Comparison of ENCODE assay signal across 8 cellular contexts in genomic region chr4:2009651-2010233, GRCh38. TPM values are rescaled to one million over a fixed set of nuclear protein-coding genes. Genes with fewer than 3 reads are reported as not detected.
A peak's percentile ranks its signal among the peaks of the same experiment; 100 is the strongest.
DNase-seq lines count a peak whose midpoint lies in the region; ATAC-seq and TF ChIP-seq lines count a peak whose summit lies in the region.

No MANE protein-coding gene starts in this region.

- intact Hi-C loops in Calu3 (cut with micrococcal nuclease; ENCODE audit: unreplicated experiment) = loop anchor here (10.0 kb wide), 1 partner anchor 175 kb away; no protein-coding TSS in a partner anchor
- intact Hi-C loops in activated CD4-positive, alpha-beta memory T cell treated with anti-CD3 and anti-CD28 coated beads for 36 hours (cut with micrococcal nuclease) = loop anchor here (1.0 to 10.0 kb wide), 3 partner anchors 137 to 405 kb away; partner anchors contain the start of genes CFAP99, HAUS3, NSD2 and POLN

- H3K9me3 Mint-ChIP-seq in Calu3 (ENCODE audit: low read depth, unreplicated experiment) = no peaks in the 10 kb centered on the region
- H3K9me3 Mint-ChIP-seq in activated CD4-positive, alpha-beta memory T cell treated with anti-CD3 and anti-CD28 coated beads for 36 hours = no peaks in the 10 kb centered on the region

- no peaks in the 10 kb centered on the region for H3K27me3 ChIP-seq in lung (ENCODE audit: control insufficient read depth, insufficient read depth)

- H3K4me3 ChIP-seq in HEK293 (ENCODE audit: low read depth, low read length) = peak overlapping the region; percentile 93
- peak overlapping the region; percentile 98 for H3K4me3 ChIP-seq in lung

- peaks cover 7% of the 10 kb centered on the region for H3K4me1 Mint-ChIP-seq in Calu3 (ENCODE audit: low read depth, unreplicated experiment)
- peaks cover 29% of the 10 kb centered on the region for H3K4me1 Mint-ChIP-seq in activated CD4-positive, alpha-beta memory T cell treated with anti-CD3 and anti-CD28 coated beads for 36 hours (ENCODE audit: low read depth)

- no peaks in the 10 kb centered on the region for H3K4me1 ChIP-seq in HEK293 (ENCODE audit: control insufficient read depth, insufficient read depth, low read length)
- H3K4me1 ChIP-seq in lung (ENCODE audit: control insufficient read depth in 2 of 2, insufficient read depth in 2 of 2, low read length in 2 of 2) = peaks cover 5 to 6% of the 10 kb centered on the region in 2 donors

- peak overlapping the region; percentile 79 for H3K27ac Mint-ChIP-seq in Calu3 (ENCODE audit: unreplicated experiment)
- H3K27ac Mint-ChIP-seq in activated CD4-positive, alpha-beta memory T cell treated with anti-CD3 and anti-CD28 coated beads for 36 hours = peak overlapping the region; percentile 87

- 2 to 5% methylated on average over 23 of the region's 23 CpGs for WGBS in lung, 2 donors

- DNase-seq in Calu3 (peak; percentile 72), NCI-H345 treated with DMSO at 0.1 percent for 48 hours (lab: John Stamatoyannopoulos, UW; ENCODE audit: unreplicated experiment) (peak; percentile 49), lung (ENCODE audit: low spot score) (peak; percentile 59), NCI-H187 treated with DMSO at 0.1 percent for 48 hours (lab: John Stamatoyannopoulos, UW) (no peak)
- DNase-seq in activated CD4-positive, alpha-beta memory T cell treated with anti-CD3 and anti-CD28 coated beads for 36 hours = peak; percentile 68
- peak; percentile 32 for DNase-seq in effector CD4-positive, alpha-beta T cell
- peak; percentile 15 for DNase-seq in stimulated activated CD8-positive, alpha-beta memory T cell treated with anti-CD3 and anti-CD28 coated beads, Interleukin-12 subunit alpha, Interleukin-12 subunit beta, amount 100 ng/mL, for 4 hours (ENCODE audit: low read depth)

- peak overlapping the region; percentile 74 for H3K4me3 Mint-ChIP-seq in Calu3 (ENCODE audit: low read depth, unreplicated experiment)
- H3K4me3 Mint-ChIP-seq in activated CD4-positive, alpha-beta memory T cell treated with anti-CD3 and anti-CD28 coated beads for 36 hours = peak overlapping the region; percentile 88

- peak overlapping the region; percentile 97 for H3K27ac ChIP-seq in HEK293 (ENCODE audit: extremely low read depth, low read depth, low read length)
- H3K27ac ChIP-seq in lung (ENCODE audit: low read depth in 1 of 2, low read length in 1 of 2) = peak overlapping the region; percentile 93 to 99

- TF ChIP-seq CTCF in Calu3 (IDR thresholded peaks at IDR 0.05; ENCODE audit: unreplicated experiment) (no peak), HEK293 (tag by site-specific recombination; IDR thresholded peaks at IDR 0.05) (no peak), lung (IDR thresholded peaks at IDR 0.05; ENCODE audit: control extremely low read depth, extremely low read depth) (no peak)

- no TSS peak for BruUV-seq in Calu3 (replicated peaks; lab: Mats Ljungman, UMichigan)

- H3K36me3 Mint-ChIP-seq in Calu3 (ENCODE audit: insufficient read depth, unreplicated experiment) = peaks cover 33% of the 10 kb centered on the region
- peaks cover 9% of the 10 kb centered on the region for H3K36me3 Mint-ChIP-seq in activated CD4-positive, alpha-beta memory T cell treated with anti-CD3 and anti-CD28 coated beads for 36 hours

- peaks cover 0 to 16% of the 10 kb centered on the region in 2 experiments; a peak in 2 of 3 replicates for H3K36me3 ChIP-seq in HEK293 (ENCODE audit: control insufficient read depth in 2 of 2, insufficient read depth in 1 of 2, low read length in 2 of 2)
- peaks cover 0 to 5% of the 10 kb centered on the region in 2 donors for H3K36me3 ChIP-seq in lung (ENCODE audit: control insufficient read depth in 2 of 2, insufficient read depth in 2 of 2, low read length in 2 of 2)

- H3K27me3 Mint-ChIP-seq in Calu3 (ENCODE audit: unreplicated experiment) = no peaks in the 10 kb centered on the region
- no peaks in the 10 kb centered on the region for H3K27me3 Mint-ChIP-seq in activated CD4-positive, alpha-beta memory T cell treated with anti-CD3 and anti-CD28 coated beads for 36 hours

- peak; percentile 42 for ATAC-seq in lung (ENCODE audit: insufficient read depth, low FRiP score)

- CTCF ChIA-PET in Calu3 (lab: Charles Lee) = interaction anchor here (1.1 kb wide), 1 partner anchor 46 kb away, joined by 3 read pairs; no protein-coding TSS in a partner anchor
- CTCF ChIA-PET in HEK293 (lab: Yijun Ruan, JAX) = interaction anchor here (0.7 to 1.1 kb wide), 3 partner anchors 24 to 1205 kb away, joined by 3 read pairs; no protein-coding TSS in a partner anchor
- CTCF ChIA-PET in activated CD4-positive, alpha-beta memory T cell treated with anti-CD3 and anti-CD28 coated beads for 36 hours (lab: Charles Lee) = interaction anchor here (1.0 to 1.6 kb wide), 4 partner anchors 8 to 316 kb away, joined by 3 read pairs; no protein-coding TSS in a partner anchor

- POLR2A ChIA-PET in HEK293 (lab: Yijun Ruan, JAX) = interaction anchor here (1.2 to 1.7 kb wide), 3 partner anchors 13 to 459 kb away, joined by 3 read pairs; partner anchors contain the start of gene RNF4
- POLR2A ChIA-PET in activated CD4-positive, alpha-beta memory T cell treated with anti-CD3 and anti-CD28 coated beads for 36 hours (lab: Charles Lee) = interaction anchor here (0.6 kb wide), 1 partner anchor 16 kb away, joined by 3 read pairs; no protein-coding TSS in a partner anchor

- H3K9me3 ChIP-seq in HEK293 (ENCODE audit: control insufficient read depth, insufficient read depth, low read depth, low read length) (no peaks in the 10 kb centered on the region), lung (ENCODE audit: control insufficient read depth in 2 of 2, insufficient read depth in 1 of 2, low read length in 1 of 2) (no peaks in the 10 kb centered on the region)

TF ChIP-seq in HEK293, 187 proteins besides CTCF, POLR2A, EP300 and RAD21:
- TF ChIP-seq, protein P1, sequence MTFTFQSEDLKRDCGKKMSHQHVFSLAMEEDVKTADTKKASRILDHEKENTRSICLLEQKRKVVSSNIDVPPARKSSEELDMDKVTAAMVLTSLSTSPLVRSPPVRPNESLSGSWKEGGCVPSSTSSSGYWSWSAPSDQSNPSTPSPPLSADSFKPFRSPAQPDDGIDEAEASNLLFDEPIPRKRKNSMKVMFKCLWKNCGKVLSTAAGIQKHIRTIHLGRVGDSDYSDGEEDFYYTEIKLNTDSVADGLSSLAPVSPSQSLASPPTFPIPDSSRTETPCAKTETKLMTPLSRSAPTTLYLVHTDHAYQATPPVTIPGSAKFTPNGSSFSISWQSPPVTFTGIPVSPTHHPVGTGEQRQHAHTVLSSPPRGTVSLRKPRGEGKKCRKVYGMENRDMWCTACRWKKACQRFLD (tag by site-specific recombination; IDR thresholded peaks at IDR 0.05) = no peak
- no peak for TF ChIP-seq ZNF580 (tag by site-specific recombination; IDR thresholded peaks at IDR 0.05)
- TF ChIP-seq ZNF335 (tag by site-specific recombination; conservative IDR thresholded peaks at IDR 0.05) = peak; percentile 9; the same call in 1 of the 2 replicates
- TF ChIP-seq GLIS2 (tag by site-specific recombination; IDR thresholded peaks at IDR 0.05) = peak; percentile 53; the same call in 1 of the 2 replicates
- TF ChIP-seq, protein P2, sequence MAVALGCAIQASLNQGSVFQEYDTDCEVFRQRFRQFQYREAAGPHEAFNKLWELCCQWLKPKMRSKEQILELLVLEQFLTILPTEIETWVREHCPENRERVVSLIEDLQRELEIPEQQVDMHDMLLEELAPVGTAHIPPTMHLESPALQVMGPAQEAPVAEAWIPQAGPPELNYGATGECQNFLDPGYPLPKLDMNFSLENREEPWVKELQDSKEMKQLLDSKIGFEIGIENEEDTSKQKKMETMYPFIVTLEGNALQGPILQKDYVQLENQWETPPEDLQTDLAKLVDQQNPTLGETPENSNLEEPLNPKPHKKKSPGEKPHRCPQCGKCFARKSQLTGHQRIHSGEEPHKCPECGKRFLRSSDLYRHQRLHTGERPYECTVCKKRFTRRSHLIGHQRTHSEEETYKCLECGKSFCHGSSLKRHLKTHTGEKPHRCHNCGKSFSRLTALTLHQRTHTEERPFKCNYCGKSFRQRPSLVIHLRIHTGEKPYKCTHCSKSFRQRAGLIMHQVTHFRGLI (tag by site-specific recombination; IDR thresholded peaks at IDR 0.05) = 0 out of 2 replicates have a peak, but pooled peaks have one; percentile 23
- 0 out of 2 replicates have a peak, but pooled peaks have one; percentile 48 for TF ChIP-seq PATZ1 (tag by site-specific recombination; IDR thresholded peaks at IDR 0.05)
- no peak for TF ChIP-seq ZNF16 (tag by site-specific recombination; IDR thresholded peaks at IDR 0.05; ENCODE audit: low read depth)
- peak; percentile 37; the same call in 1 of the 2 replicates for TF ChIP-seq ZBTB8A (tag by site-specific recombination; IDR thresholded peaks at IDR 0.05)
- TF ChIP-seq ZIC2 (tag by site-specific recombination; IDR thresholded peaks at IDR 0.05) = 0 out of 2 replicates have a peak, but pooled peaks have one; percentile 3

RNA-seq across cellular contexts. Expression of gene NELFA, which starts 1.0 kb away (rescaled TPM):
- total RNA-seq in Calu3 (2022) (29.9 and 30.4 TPM in 2 replicates), lung (10 to 100 TPM; 31.3 to 33.6 TPM)
- 10 to 100 TPM; 39.5 to 41.5 TPM for total RNA-seq in activated CD4-positive, alpha-beta memory T cell treated with anti-CD3 and anti-CD28 coated beads for 36 hours
- 10 to 100 TPM; 17.8 to 18.2 TPM for polyA plus RNA-seq in lung

RNA-seq across cellular contexts. Expression of gene NAT8L, which starts 49.4 kb away (rescaled TPM):
- total RNA-seq in Calu3 (2022) (0.83 and 1.3 TPM in 2 replicates), lung (under 1 TPM; 0.28 to 0.46 TPM)
- total RNA-seq in activated CD4-positive, alpha-beta memory T cell treated with anti-CD3 and anti-CD28 coated beads for 36 hours = under 1 TPM; 0.19 to 0.29 TPM
- under 1 TPM; 0.05 to 0.06 TPM for polyA plus RNA-seq in lung
